3 cellular contexts compared by ENCODE assay signal in genomic region chr21:28031066-28031465, GRCh38.
DNase-seq lines count a peak whose midpoint lies in the region; ATAC-seq, FAIRE-seq and TF ChIP-seq lines count a peak whose summit lies in the region.
"Not testable (repeated sequence)": the region's sequence is repeated elsewhere in the genome, so short reads cannot be mapped to it uniquely, and the experiment has no call there.

No MANE protein-coding gene starts in this region.

- TF ChIP-seq CTCF in HEK293 (tag by site-specific recombination; IDR thresholded peaks at IDR 0.05); K562 (IDR thresholded peaks at IDR 0.05 in 2 of 3, conservative IDR thresholded peaks at IDR 0.05 in 1 of 3; ENCODE audit: insufficient read depth in 2 of 3, low read depth in 1 of 3, low read length in 3 of 3): not testable (repeated sequence)

- H3K9me3 ChIP-seq in HEK293 (ENCODE audit: control insufficient read depth, insufficient read depth, low read depth, low read length); K562 (replicated peaks; ENCODE audit: control insufficient read depth, insufficient read depth, low read depth, low read length): not testable (repeated sequence)
- H3K9me3 ChIP-seq in adipocyte (ENCODE audit: control insufficient read depth, low read length) = peaks cover 15% of the 10 kb centered on the region

- not testable (repeated sequence) for H4K20me1 ChIP-seq in K562 (replicated peaks; ENCODE audit: control insufficient read depth, insufficient read depth, low read length)

- not testable (repeated sequence) for H3K27ac ChIP-seq in HEK293 (ENCODE audit: extremely low read depth, low read depth, low read length); K562 (ENCODE audit: extremely low read depth, low read depth, low read length)

- H3K27me3 ChIP-seq in adipocyte (replicated peaks; ENCODE audit: control insufficient read depth, insufficient read depth, low read length); K562 (ENCODE audit: control insufficient read depth in 2 of 2, insufficient read depth in 2 of 2, low read length in 2 of 2): not testable (repeated sequence)

- not testable (repeated sequence) for H3K4me3 ChIP-seq in HEK293 (ENCODE audit: low read depth, low read length); K562
- peak overlapping the region; percentile 19 for H3K4me3 ChIP-seq in adipocyte (ENCODE audit: low read length)

- TF ChIP-seq POLR2A in K562 (conservative IDR thresholded peaks at IDR 0.05) = not testable (repeated sequence)

- H2AFZ ChIP-seq in K562 (ENCODE audit: low read depth, low read length) = not testable (repeated sequence)

- not testable (repeated sequence) for BruUV-seq in K562 (replicated peaks; lab: Mats Ljungman, UMichigan)

- H3K36me3 ChIP-seq in HEK293 (ENCODE audit: control insufficient read depth in 2 of 2, insufficient read depth in 1 of 2, low read length in 2 of 2); adipocyte (ENCODE audit: control insufficient read depth, insufficient read depth, low read length, severe bottlenecking); K562 (ENCODE audit: control insufficient read depth, insufficient read depth, low read length): not testable (repeated sequence)

- not testable (repeated sequence) for H3K9ac ChIP-seq in adipocyte (ENCODE audit: low read length); K562 (ENCODE audit: insufficient read depth in 1 of 2, low read depth in 2 of 2, low read length in 2 of 2)

- CTCF ChIA-PET in HEK293 (lab: Yijun Ruan, JAX); K562 (lab: Yijun Ruan, JAX; ENCODE audit: low intra/inter-chr PET ratio): not testable (repeated sequence)

- not testable (repeated sequence) for H3K4me2 ChIP-seq in K562 (ENCODE audit: insufficient read depth, low read length)

- not testable (repeated sequence) for H3K9me1 ChIP-seq in K562 (ENCODE audit: control insufficient read depth, insufficient read depth, low read length)

- intact Hi-C loops in K562 (cut with micrococcal nuclease) = not testable (repeated sequence)

- not testable (repeated sequence) for DNase-seq in adipocyte (ENCODE audit: low read depth); K562 (ENCODE audit: extremely low read depth in 1 of 4, low spot score in 3 of 4)

- POLR2A ChIA-PET in HEK293 (lab: Yijun Ruan, JAX); K562 (lab: Yijun Ruan, JAX): not testable (repeated sequence)

- not testable (repeated sequence) for H3K79me2 ChIP-seq in K562 (ENCODE audit: control insufficient read depth, insufficient read depth, low read length)

- ATAC-seq in K562 = not testable (repeated sequence)

- not testable (repeated sequence) for H3K4me1 ChIP-seq in HEK293 (ENCODE audit: control insufficient read depth, insufficient read depth, low read length); adipocyte (ENCODE audit: control insufficient read depth, insufficient read depth, low read length); K562 (replicated peaks in 1 of 2; ENCODE audit: control insufficient read depth in 2 of 2, insufficient read depth in 2 of 2, low read length in 2 of 2)

- TF ChIP-seq EP300 in K562 (IDR thresholded peaks at IDR 0.05; ENCODE audit: low read length) = not testable (repeated sequence)

- in situ Hi-C loops in K562 (cut with MboI) = not testable (repeated sequence)

- TF ChIP-seq RAD21 in K562 (CRISPR knock-in tag; conservative IDR thresholded peaks at IDR 0.05 in 1 of 2, IDR thresholded peaks at IDR 0.05 in 1 of 2) = not testable (repeated sequence)

- FAIRE-seq in K562 (lab: Jason Lieb, UNC) = not testable (repeated sequence)

TF ChIP-seq in HEK293, 187 proteins besides CTCF, POLR2A, EP300 and RAD21:
- peak; percentile 89 for TF ChIP-seq ZNF707 (tag by site-specific recombination; IDR thresholded peaks at IDR 0.05)

TF ChIP-seq in K562, 482 proteins besides CTCF, POLR2A, EP300 and RAD21:
- TF ChIP-seq ZNF707 (CRISPR knock-in tag; conservative IDR thresholded peaks at IDR 0.05) = peak; percentile 88
